Comparison of ENCODE assay signal across 19 cellular contexts in the genomic region with DNA sequence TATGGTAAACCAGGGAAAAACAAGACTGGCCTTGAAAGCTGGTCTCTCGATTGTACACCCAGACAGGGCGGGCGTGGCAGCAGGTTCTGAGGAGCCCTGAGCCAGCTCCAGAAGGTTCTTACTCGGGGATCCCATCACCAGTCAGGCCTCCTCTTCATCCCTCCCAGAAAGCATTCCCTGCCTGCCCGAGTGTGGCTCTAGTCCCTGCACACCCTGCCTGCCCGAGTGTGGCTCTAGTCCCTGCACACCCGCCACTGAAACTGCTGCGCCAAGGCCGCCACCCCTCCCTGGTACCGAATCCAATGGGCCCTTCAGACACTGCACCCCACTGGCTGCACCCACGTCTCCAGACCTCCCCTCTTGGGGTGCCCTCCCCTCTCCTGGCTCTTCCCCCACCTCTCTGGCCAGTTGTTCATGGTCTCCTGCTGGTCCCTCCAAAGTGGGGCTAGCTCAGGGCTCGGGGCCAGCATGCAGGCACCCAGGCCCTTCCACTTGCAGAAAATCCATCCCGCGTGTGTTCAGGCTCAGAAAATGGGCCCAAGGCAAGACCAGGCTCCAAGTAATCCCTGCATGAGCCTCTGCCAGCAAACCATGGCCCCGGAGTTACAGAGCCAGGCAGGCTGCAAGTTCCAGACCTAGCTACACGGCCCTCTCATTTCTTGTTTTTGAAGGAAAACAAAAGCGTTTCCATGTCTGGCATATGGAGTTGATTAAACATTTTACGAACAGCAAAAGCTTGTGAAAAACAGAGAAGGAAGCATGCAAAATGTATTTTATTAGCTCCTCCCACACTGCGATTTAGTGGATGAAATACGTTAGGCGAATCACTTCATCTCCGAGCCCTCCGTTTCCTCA. TPM values are rescaled to one million over a fixed set of nuclear protein-coding genes. Genes with fewer than 3 reads are reported as not detected.
DNase-seq lines count a peak whose midpoint lies in the region; ATAC-seq and TF ChIP-seq lines count a peak whose summit lies in the region.
"Had no signal": no experiment of that assay in that cellular context is flagged by ENCODE, and none has a peak within 500 bp of the region (broad histone marks: within the 10 kb centered on the region; RNA-seq: fewer than 3 reads in every experiment).

No MANE protein-coding gene starts in this region.

- peaks cover 8 to 32% of the 10 kb centered on the region in 2 donors for H3K4me1 ChIP-seq in muscle layer of duodenum (ENCODE audit: control insufficient read depth in 1 of 2, insufficient read depth in 2 of 2, low read length in 2 of 2)
- no peaks in the 10 kb centered on the region for H3K4me1 ChIP-seq in aorta (ENCODE audit: control insufficient read depth in 1 of 2, insufficient read depth in 2 of 2, low read length in 2 of 2)

- TF ChIP-seq CTCF in coronary artery (IDR thresholded peaks at IDR 0.05): no peak

- H3K27me3 ChIP-seq in muscle layer of duodenum (ENCODE audit: low read depth, low read length) (no peaks in the 10 kb centered on the region), aorta (ENCODE audit: control insufficient read depth in 1 of 2, insufficient read depth in 2 of 2, low read length in 1 of 2) (no peaks in the 10 kb centered on the region)
- H3K27me3 ChIP-seq: left lung had no signal

- H3K36me3 Mint-ChIP-seq in activated T-cell treated with anti-CD3 and anti-CD28 coated beads, Interleukin-2, amount 50 U/mL, for 72 hours (ENCODE audit: insufficient read depth in 2 of 2): no peaks in the 10 kb centered on the region
- H3K36me3 Mint-ChIP-seq: neural progenitor cell had no signal

- H3K9me3 ChIP-seq in muscle layer of duodenum (ENCODE audit: control insufficient read depth in 1 of 2, low read length in 2 of 2) (no peaks in the 10 kb centered on the region), aorta (ENCODE audit: control insufficient read depth, low read length) (no peaks in the 10 kb centered on the region)
- H3K9me3 ChIP-seq: heart right ventricle, left lung had no signal

- H3K36me3 ChIP-seq in muscle layer of duodenum (ENCODE audit: control insufficient read depth in 1 of 2, insufficient read depth in 2 of 2, low read length in 2 of 2) (no peaks in the 10 kb centered on the region), aorta (ENCODE audit: control insufficient read depth in 1 of 2, insufficient read depth in 2 of 2, low read length in 1 of 2) (no peaks in the 10 kb centered on the region)
- H3K36me3 ChIP-seq: neural progenitor cell, WERI-Rb-1 had no signal

- ATAC-seq in Right ventricle myocardium superior (ENCODE audit: poor library complexity) (no peak), Right ventricle myocardium inferior (no peak), aorta (ENCODE audit: low FRiP score) (no peak)
- no peak for ATAC-seq in activated T-cell treated with anti-CD3 and anti-CD28 coated beads, Interleukin-2, amount 50 U/mL, for 72 hours (replicated peaks in 1 of 2)
- ATAC-seq: heart right ventricle, K562, left lung had no signal

- peak overlapping the region; percentile 71 for H3K4me3 ChIP-seq in coronary artery
- no peak overlapping the region for H3K4me3 ChIP-seq in muscle layer of duodenum (ENCODE audit: low read depth in 1 of 2, low read length in 2 of 2)
- H3K4me3 ChIP-seq in aorta (ENCODE audit: low read length in 2 of 2): no peak overlapping the region
- H3K4me3 ChIP-seq: K562, neural progenitor cell had no signal

- H3K27ac Mint-ChIP-seq in activated T-cell treated with anti-CD3 and anti-CD28 coated beads, Interleukin-2, amount 50 U/mL, for 72 hours: no peak overlapping the region

- peak overlapping the region in 1 of 2 donors; percentile 88 for H3K27ac ChIP-seq in coronary artery
- peak overlapping the region; percentile 14 for H3K27ac ChIP-seq in muscle layer of duodenum (ENCODE audit: low read length)
- H3K27ac ChIP-seq in aorta (ENCODE audit: low read depth in 1 of 2, low read length in 2 of 2): no peak overlapping the region
- H3K27ac ChIP-seq: left lung, neural progenitor cell, WERI-Rb-1 had no signal

- H3K27me3 Mint-ChIP-seq in activated T-cell treated with anti-CD3 and anti-CD28 coated beads, Interleukin-2, amount 50 U/mL, for 72 hours (ENCODE audit: low read depth): no peaks in the 10 kb centered on the region

- WGBS in aorta, 2 donors: 78 to 83% methylated on average over 23 of the region's 23 CpGs

- DNase-seq in Right ventricle myocardium superior: peak; percentile 29
- no peak for DNase-seq in Right ventricle myocardium inferior (ENCODE audit: missing footprints)
- no peak for DNase-seq in coronary artery (ENCODE audit: low spot score)
- peak; percentile 48 to 65 for DNase-seq in aorta
- DNase-seq in HCEC 1CT: no peak
- no peak for DNase-seq in stimulated activated CD4-positive, alpha-beta T cell treated with anti-CD3 and anti-CD28 coated beads, Interleukin-2, amount 100 ng/mL, for 48 hours
- DNase-seq in activated T-cell treated with anti-CD3 and anti-CD28 coated beads, Interleukin-2, amount 50 U/mL, for 72 hours: no peak
- DNase-seq: 8988T; activated T-cell treated with anti-CD3 and anti-CD28 coated beads for 4 hours; effector CD4-positive, alpha-beta T cell; NCI-H146; NCI-H82; SIG-M5; WERI-Rb-1 had no signal

- intact Hi-C loops in Right ventricle myocardium superior (cut with DNase I): no loop called here
- intact Hi-C loops in Right ventricle myocardium inferior (cut with DNase I): no loop called here
- intact Hi-C loops in aorta (cut with DNase I): loop anchor here in 1 of 2 donors (2.0 kb wide), 1 partner anchor 46 kb away; no protein-coding TSS in a partner anchor

- H3K4me1 Mint-ChIP-seq in activated T-cell treated with anti-CD3 and anti-CD28 coated beads, Interleukin-2, amount 50 U/mL, for 72 hours (ENCODE audit: low read depth): no peaks in the 10 kb centered on the region

- no peaks in the 10 kb centered on the region for H3K9me3 Mint-ChIP-seq in activated T-cell treated with anti-CD3 and anti-CD28 coated beads, Interleukin-2, amount 50 U/mL, for 72 hours
- H3K9me3 Mint-ChIP-seq: neural progenitor cell had no signal

- no peak overlapping the region for H3K4me3 Mint-ChIP-seq in activated T-cell treated with anti-CD3 and anti-CD28 coated beads, Interleukin-2, amount 50 U/mL, for 72 hours

RNA-seq across cellular contexts. Expression of gene KIAA0930, which starts 29.9 kb away (rescaled TPM):
- 18.6 TPM for total RNA-seq in Right ventricle myocardium superior
- total RNA-seq in Right ventricle myocardium inferior: 22.3 TPM
- total RNA-seq in aorta: 100 to 1,000 TPM in 1 of 2 donors, 10 to 100 TPM in 1; 46.9 to 101 TPM
- 10 to 100 TPM; 36.6 to 83.7 TPM for polyA plus RNA-seq in aorta
- total RNA-seq in activated T-cell treated with anti-CD3 and anti-CD28 coated beads, Interleukin-2, amount 50 U/mL, for 72 hours: 10 to 100 TPM; 25.3 to 26.4 TPM

RNA-seq across cellular contexts. Expression of gene NUP50, which starts 47.1 kb away (rescaled TPM):
- 19.1 TPM for total RNA-seq in Right ventricle myocardium superior
- total RNA-seq in Right ventricle myocardium inferior: 15.2 TPM
- 10 to 100 TPM; 33.2 to 49.7 TPM for total RNA-seq in aorta
- polyA plus RNA-seq in aorta: 1 to 10 TPM; 5.6 to 5.9 TPM
- total RNA-seq in activated T-cell treated with anti-CD3 and anti-CD28 coated beads, Interleukin-2, amount 50 U/mL, for 72 hours: 100 to 1,000 TPM; 162 to 184 TPM

Comparison
In these comparisons a context has a peak if more than half of its experiments do, and no peak if none do; other contexts are left out.
1. DNase-seq: peak in Right ventricle myocardium superior (single experiment) and aorta (2 of 2); none in Right ventricle myocardium inferior (single experiment), coronary artery (single experiment), HCEC 1CT (single experiment), stimulated activated CD4-positive, alpha-beta T cell treated with anti-CD3 and anti-CD28 coated beads, Interleukin-2, amount 100 ng/mL, for 48 hours (0 of 2) and activated T-cell treated with anti-CD3 and anti-CD28 coated beads, Interleukin-2, amount 50 U/mL, for 72 hours (0 of 2).